ENCODE assay signal across 1 cellular context in genomic region chr6:149484733-149485700, GRCh38.
TF ChIP-seq lines count a peak whose summit lies in the region.

TSS of gene ZC3H12D (minus strand) at chr6:149485014. CDS start at chr6:149474543, 10,471 bp downstream.

TF ChIP-seq in IMR-90, 13 proteins besides CTCF, POLR2A, EP300 and RAD21:
- no peak for TF ChIP-seq NFE2L2 (IDR thresholded peaks at IDR 0.05; ENCODE audit: low read depth, low read length)
- TF ChIP-seq MXI1 (IDR thresholded peaks at IDR 0.05; ENCODE audit: borderline replicate concordance, low read depth, low read length) = no peak
- TF ChIP-seq, protein P1, sequence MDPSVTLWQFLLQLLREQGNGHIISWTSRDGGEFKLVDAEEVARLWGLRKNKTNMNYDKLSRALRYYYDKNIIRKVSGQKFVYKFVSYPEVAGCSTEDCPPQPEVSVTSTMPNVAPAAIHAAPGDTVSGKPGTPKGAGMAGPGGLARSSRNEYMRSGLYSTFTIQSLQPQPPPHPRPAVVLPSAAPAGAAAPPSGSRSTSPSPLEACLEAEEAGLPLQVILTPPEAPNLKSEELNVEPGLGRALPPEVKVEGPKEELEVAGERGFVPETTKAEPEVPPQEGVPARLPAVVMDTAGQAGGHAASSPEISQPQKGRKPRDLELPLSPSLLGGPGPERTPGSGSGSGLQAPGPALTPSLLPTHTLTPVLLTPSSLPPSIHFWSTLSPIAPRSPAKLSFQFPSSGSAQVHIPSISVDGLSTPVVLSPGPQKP (IDR thresholded peaks at IDR 0.05; ENCODE audit: borderline replicate concordance, low read depth, low read length) = no peak
- TF ChIP-seq SMC3 (IDR thresholded peaks at IDR 0.05; ENCODE audit: low read depth, low read length) = no peak
- TF ChIP-seq USF2 (IDR thresholded peaks at IDR 0.05; ENCODE audit: low read depth, low read length) = no peak
- no peak for TF ChIP-seq MAFK (IDR thresholded peaks at IDR 0.05; ENCODE audit: low read depth, low read length)
- no peak for TF ChIP-seq CHD1 (IDR thresholded peaks at IDR 0.05; ENCODE audit: low read depth, low read length)
- TF ChIP-seq BHLHE40 (IDR thresholded peaks at IDR 0.05; ENCODE audit: low read depth, low read length) = no peak
- no peak for TF ChIP-seq CEBPB (IDR thresholded peaks at IDR 0.05; ENCODE audit: low read depth, low read length)
- TF ChIP-seq MAZ (IDR thresholded peaks at IDR 0.05; ENCODE audit: borderline replicate concordance, low read depth, low read length) = no peak
